ENCODE assay signal across 16 cellular contexts in the genomic region with DNA sequence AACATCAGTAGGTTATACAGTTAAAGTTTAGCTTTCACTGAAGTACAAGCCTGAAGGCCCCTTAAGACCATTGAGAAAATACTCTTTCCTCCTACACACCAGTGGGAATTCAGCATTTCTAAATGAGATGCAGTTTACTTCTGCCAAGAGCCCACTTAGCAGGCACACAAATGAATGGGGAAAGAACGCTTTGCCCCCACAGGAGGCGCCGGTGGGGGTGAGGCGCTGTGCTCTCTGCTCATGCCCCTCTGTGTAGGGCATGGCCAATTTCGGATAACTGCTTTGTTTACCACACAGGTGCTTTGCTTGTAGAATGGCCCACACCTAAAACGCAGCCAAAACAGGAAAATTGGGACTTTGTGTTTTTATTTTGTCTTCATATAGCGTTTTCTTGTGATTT.
"Had no signal": no experiment of that assay in that cellular context is flagged by ENCODE, and none has a peak within 500 bp of the region (broad histone marks: within the 10 kb centered on the region; RNA-seq: fewer than 3 reads in every experiment).

No MANE protein-coding gene starts in this region.

- H3K27ac Mint-ChIP-seq: activated CD4-positive, alpha-beta memory T cell treated with anti-CD3 and anti-CD28 coated beads for 36 hours had no signal

- H3K27me3 Mint-ChIP-seq: activated CD4-positive, alpha-beta memory T cell treated with anti-CD3 and anti-CD28 coated beads for 36 hours; brain; stimulated activated naive CD8-positive, alpha-beta T cell treated with anti-CD3 and anti-CD28 coated beads, Interleukin-15, Interleukin-2, amounts not matched to agents 100 ng/mL and 50 ng/mL, for 24 hours had no signal

- H3K4me3 Mint-ChIP-seq: activated CD4-positive, alpha-beta memory T cell treated with anti-CD3 and anti-CD28 coated beads for 36 hours; activated naive CD4-positive, alpha-beta T cell treated with anti-CD3 and anti-CD28 coated beads for 36 hours; activated T-helper 1 cell treated with anti-CD3 and anti-CD28 coated beads, Interleukin-12 subunit alpha, Interleukin-12 subunit beta, Interleukin-2, Interleukin-4 antibody, amounts not matched to agents 30 ng/mL and 10 ng/mL and 1 ng/mL, durations not matched to agents 14 hours and 24 hours and 36 hours; brain; nephron progenitor cell; stimulated activated naive CD8-positive, alpha-beta T cell treated with anti-CD3 and anti-CD28 coated beads, Interleukin-15, Interleukin-2, amounts not matched to agents 100 ng/mL and 50 ng/mL, for 24 hours had no signal

- H3K4me1 Mint-ChIP-seq: brain, nephron progenitor cell had no signal

- H3K9me3 Mint-ChIP-seq: activated CD4-positive, alpha-beta memory T cell treated with anti-CD3 and anti-CD28 coated beads for 36 hours; activated naive CD4-positive, alpha-beta T cell treated with anti-CD3 and anti-CD28 coated beads for 36 hours; activated T-helper 1 cell treated with anti-CD3 and anti-CD28 coated beads, Interleukin-12 subunit alpha, Interleukin-12 subunit beta, Interleukin-2, Interleukin-4 antibody, amounts not matched to agents 30 ng/mL and 10 ng/mL and 1 ng/mL, durations not matched to agents 14 hours and 24 hours and 36 hours; brain; nephron progenitor cell; stimulated activated naive CD8-positive, alpha-beta T cell treated with anti-CD3 and anti-CD28 coated beads, Interleukin-15, Interleukin-2, amounts not matched to agents 100 ng/mL and 50 ng/mL, for 24 hours had no signal

- ATAC-seq: activated CD4-positive, CD25-positive, alpha-beta regulatory T cell treated with anti-CD3 and anti-CD28 coated beads, Interleukin-2, amount 50 U/mL, for 24 hours; left colon; psoas muscle; right lobe of liver; upper lobe of right lung had no signal

- DNase-seq: activated CD4-positive, alpha-beta memory T cell treated with anti-CD3 and anti-CD28 coated beads for 36 hours; activated CD8-positive, alpha-beta memory T cell treated with anti-CD3 and anti-CD28 coated beads, Interleukin-2, amount 50 U/mL, for 4 hours; activated naive CD4-positive, alpha-beta T cell treated with anti-CD3 and anti-CD28 coated beads for 36 hours; amniotic stem cell; esophagus squamous epithelium; foreskin fibroblast; left colon; nephron progenitor cell; right lobe of liver; SW 1271 had no signal
